Comparison of ENCODE assay signal across 33 cellular contexts in the genomic region with DNA sequence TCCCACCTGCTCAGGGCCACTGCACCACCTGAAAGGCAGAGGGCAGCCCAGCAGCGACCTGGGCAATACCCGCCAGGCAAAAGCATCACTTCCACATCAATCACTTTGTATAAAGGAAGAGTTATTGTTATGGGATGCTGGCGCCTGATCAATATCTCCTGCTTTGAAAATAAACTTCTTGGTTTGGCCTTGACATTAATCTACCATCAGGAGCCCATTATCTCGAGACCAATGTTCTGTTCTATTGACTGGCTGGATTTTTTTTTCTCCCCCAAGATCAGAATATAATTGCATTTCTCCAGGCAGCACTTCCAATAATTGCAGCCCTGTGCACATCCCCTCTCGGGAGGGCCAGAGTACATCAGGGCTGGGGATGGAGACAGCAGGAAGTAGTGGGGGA.
"Had no signal": no experiment of that assay in that cellular context is flagged by ENCODE, and none has a peak within 500 bp of the region (broad histone marks: within the 10 kb centered on the region; RNA-seq: fewer than 3 reads in every experiment).

No MANE protein-coding gene starts in this region.

- H3K9ac ChIP-seq: parathyroid adenoma had no signal

- ATAC-seq: activated CD4-positive, CD25-positive, alpha-beta regulatory T cell treated with anti-CD3 and anti-CD28 coated beads, Interleukin-2, amount 50 U/mL, for 24 hours; activated T-cell treated with anti-CD3 and anti-CD28 coated beads, Interleukin-2, amount 50 U/mL, for 4 hours; body of pancreas; heart right ventricle; left lung; lower lobe of right lung; naive thymus-derived CD8-positive, alpha-beta T cell; psoas muscle; stimulated activated naive B cell treated with anti-CD40 and anti-IgM and Interleukin-4, amounts not matched to agents 10 μg/mL and 1 μg/mL and 100 μg/mL, for 72 hours had no signal

- H3K4me3 Mint-ChIP-seq: activated CD4-positive, alpha-beta memory T cell treated with anti-CD3 and anti-CD28 coated beads, Interleukin-2, amount 10 ng/mL, durations not matched to agents 7 days and 5 days; activated CD4-positive, alpha-beta T cell treated with anti-CD3 and anti-CD28 coated beads, Interleukin-2, amount 10 ng/mL, durations not matched to agents 7 days and 5 days; activated naive CD8-positive, alpha-beta T cell treated with anti-CD3 and anti-CD28 coated beads for 36 hours; activated T-cell treated with anti-CD3 and anti-CD28 coated beads, Interleukin-2, amount 50 U/mL, for 4 hours; neural crest cell; stimulated activated naive B cell treated with anti-CD40 and anti-IgM and Interleukin-4, amounts not matched to agents 10 μg/mL and 1 μg/mL and 100 μg/mL, for 72 hours had no signal

- H3K27me3 Mint-ChIP-seq: activated CD4-positive, alpha-beta memory T cell treated with anti-CD3 and anti-CD28 coated beads, Interleukin-2, amount 10 ng/mL, durations not matched to agents 7 days and 5 days; activated CD4-positive, alpha-beta T cell treated with anti-CD3 and anti-CD28 coated beads, Interleukin-2, amount 10 ng/mL, durations not matched to agents 7 days and 5 days; activated naive CD8-positive, alpha-beta T cell treated with anti-CD3 and anti-CD28 coated beads for 36 hours; naive thymus-derived CD8-positive, alpha-beta T cell; stimulated activated naive B cell treated with anti-CD40 and anti-IgM and Interleukin-4, amounts not matched to agents 10 μg/mL and 1 μg/mL and 100 μg/mL, for 72 hours had no signal

- H3K36me3 Mint-ChIP-seq: activated naive CD8-positive, alpha-beta T cell treated with anti-CD3 and anti-CD28 coated beads for 36 hours; naive thymus-derived CD8-positive, alpha-beta T cell had no signal

- H3K27me3 ChIP-seq: adrenal gland, body of pancreas, heart right ventricle, left lung, sigmoid colon, stomach, thyroid gland, upper lobe of left lung had no signal

- H3K9me3 Mint-ChIP-seq: activated CD4-positive, alpha-beta memory T cell treated with anti-CD3 and anti-CD28 coated beads, Interleukin-2, amount 10 ng/mL, durations not matched to agents 7 days and 5 days; activated CD4-positive, alpha-beta T cell treated with anti-CD3 and anti-CD28 coated beads, Interleukin-2, amount 10 ng/mL, durations not matched to agents 7 days and 5 days; activated naive CD8-positive, alpha-beta T cell treated with anti-CD3 and anti-CD28 coated beads for 36 hours; activated T-cell treated with anti-CD3 and anti-CD28 coated beads, Interleukin-2, amount 50 U/mL, for 4 hours; naive thymus-derived CD8-positive, alpha-beta T cell; neural crest cell; stimulated activated naive B cell treated with anti-CD40 and anti-IgM and Interleukin-4, amounts not matched to agents 10 μg/mL and 1 μg/mL and 100 μg/mL, for 72 hours had no signal

- H3K9me3 ChIP-seq: adrenal gland, body of pancreas, heart right ventricle, left lung, lower lobe of right lung, psoas muscle, sigmoid colon, stomach, thyroid gland, upper lobe of left lung had no signal

- H3K27ac Mint-ChIP-seq: activated CD4-positive, alpha-beta memory T cell treated with anti-CD3 and anti-CD28 coated beads, Interleukin-2, amount 10 ng/mL, durations not matched to agents 7 days and 5 days; activated CD4-positive, alpha-beta T cell treated with anti-CD3 and anti-CD28 coated beads, Interleukin-2, amount 10 ng/mL, durations not matched to agents 7 days and 5 days; activated naive CD8-positive, alpha-beta T cell treated with anti-CD3 and anti-CD28 coated beads for 36 hours; stimulated activated naive B cell treated with anti-CD40 and anti-IgM and Interleukin-4, amounts not matched to agents 10 μg/mL and 1 μg/mL and 100 μg/mL, for 72 hours had no signal

- H3K4me3 ChIP-seq: adrenal gland, body of pancreas, heart right ventricle, left lung, lower lobe of right lung, psoas muscle, sigmoid colon, stomach, thyroid gland, upper lobe of left lung had no signal

- H3K36me3 ChIP-seq: adrenal gland, lower lobe of right lung, sigmoid colon, thyroid gland, WERI-Rb-1 had no signal

- H2AFZ ChIP-seq: parathyroid adenoma had no signal

- H3K4me1 ChIP-seq: parathyroid adenoma had no signal

- DNase-seq: activated CD4-positive, alpha-beta memory T cell treated with anti-CD3 and anti-CD28 coated beads, Interleukin-2, amount 10 ng/mL, durations not matched to agents 7 days and 5 days; activated CD4-positive, alpha-beta T cell treated with anti-CD3 and anti-CD28 coated beads, Interleukin-2, amount 10 ng/mL, durations not matched to agents 7 days and 5 days; activated CD8-positive, alpha-beta memory T cell treated with anti-CD3 and anti-CD28 coated beads, Interleukin-2, amount 50 U/mL, for 48 hours; activated naive CD4-positive, alpha-beta T cell; activated naive CD8-positive, alpha-beta T cell treated with anti-CD3 and anti-CD28 coated beads for 36 hours; activated T-cell treated with anti-CD3 and anti-CD28 coated beads, Interleukin-2, amount 50 U/mL, for 4 hours; adrenal gland; aorta; body of pancreas; cortex of kidney; foreskin fibroblast; heart right ventricle; left lung; lower lobe of right lung; mesenchymal stem cell; occipital lobe; psoas muscle; sigmoid colon; small intestine; stimulated activated CD4-positive, alpha-beta T cell treated with anti-CD3 and anti-CD28 coated beads, Interleukin-1b, Interleukin-23, amount 100 ng/mL, for 48 hours; stimulated activated CD4-positive, alpha-beta T cell treated with anti-CD3 and anti-CD28 coated beads, Interleukin-4, amount 100 ng/mL, for 4 hours; stimulated activated CD8-positive, alpha-beta memory T cell treated with anti-CD3 and anti-CD28 coated beads, Interleukin-4, amount 100 ng/mL, for 48 hours; stimulated activated naive B cell treated with anti-CD40 and anti-IgM and Interleukin-4, amounts not matched to agents 10 μg/mL and 1 μg/mL and 100 μg/mL, for 72 hours; stomach; T-helper 1 cell; T-helper 9 cell; thyroid gland; upper lobe of left lung; WERI-Rb-1 had no signal

- H3K79me2 ChIP-seq: parathyroid adenoma had no signal

- H3K27ac ChIP-seq: adrenal gland, body of pancreas, heart right ventricle, left lung, lower lobe of right lung, parathyroid adenoma, psoas muscle, sigmoid colon, stomach, thyroid gland, upper lobe of left lung, WERI-Rb-1 had no signal
